Comparison of ENCODE assay signal across 15 cellular contexts in genomic region chr7:9889557-9889956, GRCh38.
"Had no signal": no experiment of that assay in that cellular context is flagged by ENCODE, and none has a peak within 500 bp of the region (broad histone marks: within the 10 kb centered on the region; RNA-seq: fewer than 3 reads in every experiment).

No MANE protein-coding gene starts in this region.

- H3K4me1 ChIP-seq: ascending aorta, suprapubic skin, transverse colon, vagina had no signal

- ATAC-seq: right cardiac atrium; stimulated activated naive CD8-positive, alpha-beta T cell treated with anti-CD3 and anti-CD28 coated beads, Interleukin-15, amount 100 ng/mL, for 72 hours had no signal

- H3K9me3 ChIP-seq: ascending aorta, vagina had no signal

- H3K27me3 ChIP-seq: ascending aorta, suprapubic skin, transverse colon, vagina had no signal

- H3K36me3 ChIP-seq: ascending aorta, suprapubic skin, transverse colon, vagina, WERI-Rb-1 had no signal

- H3K4me3 ChIP-seq: ascending aorta, coronary artery, skin epidermis, suprapubic skin, transverse colon, vagina had no signal

- DNase-seq: activated CD4-positive, alpha-beta T cell treated with anti-CD3 and anti-CD28 coated beads, Interleukin-2, amount 50 U/mL, for 4 hours; activated gamma-delta T cell; head of caudate nucleus; occipital lobe; right cardiac atrium; stimulated activated CD4-positive, alpha-beta T cell treated with anti-CD3 and anti-CD28 coated beads, Interleukin-15, amount 100 ng/mL, for 24 hours; stimulated activated CD4-positive, alpha-beta T cell treated with anti-CD3 and anti-CD28 coated beads, Interleukin-2, amount 100 ng/mL, for 48 hours; stimulated activated naive CD8-positive, alpha-beta T cell treated with anti-CD3 and anti-CD28 coated beads, Interleukin-15, amount 100 ng/mL, for 72 hours; transverse colon; WERI-Rb-1 had no signal

- H3K27ac ChIP-seq: ascending aorta, coronary artery, skin epidermis, suprapubic skin, transverse colon, vagina, WERI-Rb-1 had no signal
